ENCODE assay signal across 9 cellular contexts in genomic region chr9:112711050-112711689, GRCh38. TPM values are rescaled to one million over a fixed set of nuclear protein-coding genes. Genes with fewer than 3 reads are reported as not detected.
A peak's percentile ranks its signal among the peaks of the same experiment; 100 is the strongest.
DNase-seq lines count a peak whose midpoint lies in the region; ATAC-seq and TF ChIP-seq lines count a peak whose summit lies in the region.
"Had no signal": no experiment of that assay in that cellular context is flagged by ENCODE, and none has a peak within 500 bp of the region (broad histone marks: within the 10 kb centered on the region; RNA-seq: fewer than 3 reads in every experiment).

No MANE protein-coding gene starts in this region.

- peaks cover 0 to 2% (median 0%) of the 10 kb centered on the region in 3 donors for H3K27me3 Mint-ChIP-seq in CD14-positive monocyte (ENCODE audit: low read depth in 3 of 3)
- H3K27me3 Mint-ChIP-seq: dendritic cell treated with granulocyte-macrophage colony-stimulating factor and Interleukin-4, amounts not matched to agents 40 ng/mL and 50 ng/mL, for 4 days had no signal

- H3K27ac ChIP-seq in left lung (no peak overlapping the region), stomach (no peak overlapping the region)

- peak overlapping the region in 2 of 7 donors; percentile 22 to 58 for H3K27ac Mint-ChIP-seq in CD14-positive monocyte
- H3K27ac Mint-ChIP-seq: dendritic cell treated with granulocyte-macrophage colony-stimulating factor and Interleukin-4, amounts not matched to agents 40 ng/mL and 50 ng/mL, for 4 days had no signal

- DNase-seq in CD14-positive monocyte (ENCODE audit: low spot score) (no peak), astrocyte of the spinal cord (ENCODE audit: low read depth, low spot score) (peak; percentile 47), left lung (no peak), lower leg skin (ENCODE audit: low spot score in 2 of 2) (no peak), stomach (no peak)
- no peak for DNase-seq in activated CD4-positive, alpha-beta T cell treated with anti-CD3 and anti-CD28 coated beads for 4 hours

- H3K27me3 ChIP-seq in left lung, result no peaks in the 10 kb centered on the region
- H3K27me3 ChIP-seq in stomach, result no peaks in the 10 kb centered on the region

- no peak overlapping the region for H3K4me3 Mint-ChIP-seq in CD14-positive monocyte
- H3K4me3 Mint-ChIP-seq: dendritic cell treated with granulocyte-macrophage colony-stimulating factor and Interleukin-4, amounts not matched to agents 40 ng/mL and 50 ng/mL, for 4 days had no signal

- H3K36me3 Mint-ChIP-seq in CD14-positive monocyte, result peaks cover 31 to 60% of the 10 kb centered on the region in 2 donors

- TF ChIP-seq RAD21 in Ishikawa (IDR thresholded peaks at IDR 0.05; ENCODE audit: low read depth), result peak; percentile 31; the same call in 1 of the 2 replicates

- H3K9me3 Mint-ChIP-seq in CD14-positive monocyte, result peaks cover 0 to 2% (median 0%) of the 10 kb centered on the region in 7 donors
- H3K9me3 Mint-ChIP-seq: dendritic cell treated with granulocyte-macrophage colony-stimulating factor and Interleukin-4, amounts not matched to agents 40 ng/mL and 50 ng/mL, for 4 days had no signal

- intact Hi-C loops in CD14-positive monocyte (cut with micrococcal nuclease), result loop anchor here in 1 of 2 donors (10.0 kb wide), 1 partner anchor 184 kb away; the partner anchor contains the start of gene SLC46A2
- intact Hi-C loops in left lung (cut with DNase I), result no loop called here
- intact Hi-C loops in lower leg skin (cut with DNase I; ENCODE audit: low total_unique reads), result no loop called here
- intact Hi-C loops in stomach (cut with DNase I; ENCODE audit: low total_unique reads), result no loop called here

- H3K36me3 ChIP-seq in left lung, result peaks cover 0 to 6% of the 10 kb centered on the region in 2 donors
- peaks cover 0 to 45% (median 17%) of the 10 kb centered on the region in 4 donors for H3K36me3 ChIP-seq in stomach

- TF ChIP-seq POLR2A in lower leg skin (IDR thresholded peaks at IDR 0.05), result no peak
- no peak for TF ChIP-seq POLR2A in stomach (IDR thresholded peaks at IDR 0.05)

- H3K4me3 ChIP-seq in astrocyte of the spinal cord (ENCODE audit: low read depth, low read length) (no peak overlapping the region), left lung (no peak overlapping the region), lower leg skin (ENCODE audit: low read depth, poor library complexity, severe bottlenecking) (no peak overlapping the region), stomach (no peak overlapping the region)

- TF ChIP-seq CTCF in CD14-positive monocyte (IDR thresholded peaks at IDR 0.05) (peak; percentile 33), astrocyte of the spinal cord (IDR thresholded peaks at IDR 0.05; ENCODE audit: low read depth, low read length) (peak; percentile 78), left lung (IDR thresholded peaks at IDR 0.05) (peak; percentile 14 to 48), lower leg skin (IDR thresholded peaks at IDR 0.05) (no peak), stomach (IDR thresholded peaks at IDR 0.05) (peak in 3 of 7 experiments; percentile 16 to 35 (median 34))

- H3K4me1 ChIP-seq in left lung (peaks cover 0 to 6% of the 10 kb centered on the region in 2 donors), stomach (peaks cover 0 to 25% (median 12%) of the 10 kb centered on the region in 4 donors)

- ATAC-seq in left lung (peak; percentile 51), GM18909 (IDR thresholded peaks at IDR 0.05; ENCODE audit: poor library complexity, unreplicated experiment) (no peak)

- 79 to 80% methylated on average over 7 of the region's 7 CpGs for WGBS in lower leg skin, 2 donors
- WGBS in stomach, 5 donors, result 53 to 73% (median 61%) methylated on average over 7 of the region's 7 CpGs

- H3K9me3 ChIP-seq in left lung (no peaks in the 10 kb centered on the region), stomach (peaks cover 0 to 4% (median 0%) of the 10 kb centered on the region in 4 donors)

- in situ Hi-C loops in astrocyte of the spinal cord (cut with HindIII; ENCODE audit: low sequenced_read_pairs), result no loop called here

- peaks cover 4% of the 10 kb centered on the region for H3K4me1 Mint-ChIP-seq in CD14-positive monocyte

- TF ChIP-seq EP300 in Ishikawa (IDR thresholded peaks at IDR 0.05; ENCODE audit: borderline replicate concordance), result no peak
- no peak for TF ChIP-seq EP300 in stomach (IDR thresholded peaks at IDR 0.05)

TF ChIP-seq in Ishikawa, 13 proteins besides CTCF, POLR2A, EP300 and RAD21:
- TF ChIP-seq YY1 (IDR thresholded peaks at IDR 0.05; ENCODE audit: low read depth) (no peak), MAX (IDR thresholded peaks at IDR 0.05) (no peak), TCF12 (IDR thresholded peaks at IDR 0.05; ENCODE audit: low read depth) (no peak), USF1 (IDR thresholded peaks at IDR 0.05) (no peak), CEBPB (IDR thresholded peaks at IDR 0.05) (no peak), NFIC (IDR thresholded peaks at IDR 0.05) (no peak), TAF1 (IDR thresholded peaks at IDR 0.05; ENCODE audit: low read depth) (no peak), FOXM1 (IDR thresholded peaks at IDR 0.05; ENCODE audit: borderline replicate concordance, low read depth) (no peak), TEAD4 (IDR thresholded peaks at IDR 0.05) (no peak), EGR1 (IDR thresholded peaks at IDR 0.05) (no peak), ZBTB7A (IDR thresholded peaks at IDR 0.05; ENCODE audit: low read depth) (no peak), CREB1 (IDR thresholded peaks at IDR 0.05; ENCODE audit: low read depth) (no peak)
- TF ChIP-seq, protein P1, sequence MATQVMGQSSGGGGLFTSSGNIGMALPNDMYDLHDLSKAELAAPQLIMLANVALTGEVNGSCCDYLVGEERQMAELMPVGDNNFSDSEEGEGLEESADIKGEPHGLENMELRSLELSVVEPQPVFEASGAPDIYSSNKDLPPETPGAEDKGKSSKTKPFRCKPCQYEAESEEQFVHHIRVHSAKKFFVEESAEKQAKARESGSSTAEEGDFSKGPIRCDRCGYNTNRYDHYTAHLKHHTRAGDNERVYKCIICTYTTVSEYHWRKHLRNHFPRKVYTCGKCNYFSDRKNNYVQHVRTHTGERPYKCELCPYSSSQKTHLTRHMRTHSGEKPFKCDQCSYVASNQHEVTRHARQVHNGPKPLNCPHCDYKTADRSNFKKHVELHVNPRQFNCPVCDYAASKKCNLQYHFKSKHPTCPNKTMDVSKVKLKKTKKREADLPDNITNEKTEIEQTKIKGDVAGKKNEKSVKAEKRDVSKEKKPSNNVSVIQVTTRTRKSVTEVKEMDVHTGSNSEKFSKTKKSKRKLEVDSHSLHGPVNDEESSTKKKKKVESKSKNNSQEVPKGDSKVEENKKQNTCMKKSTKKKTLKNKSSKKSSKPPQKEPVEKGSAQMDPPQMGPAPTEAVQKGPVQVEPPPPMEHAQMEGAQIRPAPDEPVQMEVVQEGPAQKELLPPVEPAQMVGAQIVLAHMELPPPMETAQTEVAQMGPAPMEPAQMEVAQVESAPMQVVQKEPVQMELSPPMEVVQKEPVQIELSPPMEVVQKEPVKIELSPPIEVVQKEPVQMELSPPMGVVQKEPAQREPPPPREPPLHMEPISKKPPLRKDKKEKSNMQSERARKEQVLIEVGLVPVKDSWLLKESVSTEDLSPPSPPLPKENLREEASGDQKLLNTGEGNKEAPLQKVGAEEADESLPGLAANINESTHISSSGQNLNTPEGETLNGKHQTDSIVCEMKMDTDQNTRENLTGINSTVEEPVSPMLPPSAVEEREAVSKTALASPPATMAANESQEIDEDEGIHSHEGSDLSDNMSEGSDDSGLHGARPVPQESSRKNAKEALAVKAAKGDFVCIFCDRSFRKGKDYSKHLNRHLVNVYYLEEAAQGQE (IDR thresholded peaks at IDR 0.05; ENCODE audit: low read depth), result no peak

RNA-seq across cellular contexts. Expression of gene INIP, which starts 6.7 kb away (rescaled TPM):
- polyA plus RNA-seq in CD14-positive monocyte, result 10 to 100 TPM; 49.0 to 53.0 TPM
- 10 to 100 TPM; 22.8 to 25.4 TPM for total RNA-seq in left lung
- total RNA-seq in lower leg skin, result 10 to 100 TPM; 12.5 to 20.0 (median 16.6) TPM
- 10 to 100 TPM in 4 of 5 donors, not detected in 1; 11.6 to 20.2 (median 12.9) TPM for total RNA-seq in stomach
- 10 to 100 TPM in 2 of 3 donors, 1 to 10 TPM in 1; 4.6 to 14.8 (median 11.4) TPM for polyA plus RNA-seq in stomach

RNA-seq across cellular contexts. Expression of gene SNX30, which starts 39.4 kb away (rescaled TPM):
- polyA plus RNA-seq in CD14-positive monocyte (10 to 100 TPM; 10.3 to 10.4 TPM), stomach (1 to 10 TPM; 1.5 to 4.0 (median 3.1) TPM)
- total RNA-seq in left lung (10 to 100 TPM; 51.2 to 69.4 TPM), lower leg skin (10 to 100 TPM in 3 of 4 donors, 1 to 10 TPM in 1; 7.6 to 16.5 (median 13.0) TPM), stomach (10 to 100 TPM in 3 of 5 donors, 1 to 10 TPM in 2; 1.2 to 37.1 (median 16.3) TPM)

Comparison
In these comparisons a context has a peak if more than half of its experiments do, and no peak if none do; other contexts are left out.
1. CTCF ChIP-seq: peak in CD14-positive monocyte (single experiment), astrocyte of the spinal cord (single experiment) and left lung (2 of 2); none in lower leg skin (0 of 3).